Comparison of ENCODE assay signal across 8 cellular contexts in the genomic region with DNA sequence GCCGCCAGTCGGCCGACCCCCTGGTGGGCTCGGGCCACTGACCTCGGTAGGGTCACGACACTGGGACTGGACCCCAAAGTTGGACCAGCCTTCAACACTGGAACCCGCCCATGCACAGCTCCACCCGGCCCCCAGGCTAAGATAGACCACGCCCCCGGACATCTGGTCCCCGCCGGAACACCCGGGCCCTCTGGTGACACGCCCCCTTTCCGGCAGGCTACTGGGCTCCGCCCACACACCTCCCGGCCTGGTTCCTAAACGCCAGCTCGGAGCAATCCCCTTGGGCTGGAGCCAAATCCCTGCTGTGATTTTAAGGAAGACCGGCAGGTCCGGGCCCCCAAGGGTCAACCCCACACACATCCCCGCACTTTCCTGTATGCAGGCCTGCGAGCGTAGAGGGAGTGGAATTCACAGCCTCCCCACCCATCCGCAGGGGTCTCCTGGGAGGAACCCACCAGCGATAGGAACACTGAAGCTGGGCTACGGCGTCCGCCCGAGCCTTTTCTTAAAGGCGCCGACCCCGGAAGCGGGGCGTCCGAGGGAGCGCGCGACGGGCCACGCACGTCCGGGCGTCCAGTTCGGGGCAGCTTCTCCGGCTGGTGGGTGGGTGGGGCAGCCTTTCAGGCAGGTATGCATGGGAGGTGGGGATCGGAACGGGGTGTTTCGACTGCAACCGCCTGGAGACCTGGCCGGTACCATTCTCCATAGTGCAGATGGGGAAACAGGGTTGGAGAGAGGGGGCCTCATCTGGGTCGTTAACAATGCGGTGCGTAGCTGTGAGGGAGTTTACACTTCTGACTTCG. TPM values are rescaled to one million over a fixed set of nuclear protein-coding genes. Genes with fewer than 3 reads are reported as not detected.
DNase-seq lines count a peak whose midpoint lies in the region; ATAC-seq and TF ChIP-seq lines count a peak whose summit lies in the region.

A gene with protein sequence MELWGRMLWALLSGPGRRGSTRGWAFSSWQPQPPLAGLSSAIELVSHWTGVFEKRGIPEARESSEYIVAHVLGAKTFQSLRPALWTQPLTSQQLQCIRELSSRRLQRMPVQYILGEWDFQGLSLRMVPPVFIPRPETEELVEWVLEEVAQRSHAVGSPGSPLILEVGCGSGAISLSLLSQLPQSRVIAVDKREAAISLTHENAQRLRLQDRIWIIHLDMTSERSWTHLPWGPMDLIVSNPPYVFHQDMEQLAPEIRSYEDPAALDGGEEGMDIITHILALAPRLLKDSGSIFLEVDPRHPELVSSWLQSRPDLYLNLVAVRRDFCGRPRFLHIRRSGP (plus strand): TSS at position 576 of the 803 bp plus-strand sequence. CDS start 1,583 bp downstream, outside the sequence.

- 0 out of 2 replicates have a peak, but pooled peaks cover 2% of the 10 kb centered on the region for H4K20me1 ChIP-seq in DND-41 (ENCODE audit: insufficient read depth, low read length)
- no peaks in the 10 kb centered on the region for H4K20me1 ChIP-seq in Karpas-422 (ENCODE audit: insufficient read depth, low read depth, low read length)

- no peak for TF ChIP-seq CTCF in DND-41 (IDR thresholded peaks at IDR 0.05; ENCODE audit: borderline replicate concordance, extremely low read depth, low read length, poor library complexity, severe bottlenecking)
- TF ChIP-seq CTCF in RWPE1 (conservative IDR thresholded peaks at IDR 0.05; ENCODE audit: low read depth): no peak

- H3K27me3 ChIP-seq in DND-41 (ENCODE audit: insufficient read depth, low read length, poor library complexity) (no peaks in the 10 kb centered on the region), Karpas-422 (ENCODE audit: low read length) (no peaks in the 10 kb centered on the region)
- H3K27me3 ChIP-seq in naive thymus-derived CD4-positive, alpha-beta T cell (ENCODE audit: control insufficient read depth in 2 of 2, insufficient read depth in 2 of 2, low read length in 2 of 2): no peaks in the 10 kb centered on the region

- no peaks in the 10 kb centered on the region for H3K27me3 Mint-ChIP-seq in activated T-helper 17 cell treated with anti-CD3 and anti-CD28 coated beads, Interleukin-2, amount 50 U/mL, for 72 hours
- no peaks in the 10 kb centered on the region for H3K27me3 Mint-ChIP-seq in naive thymus-derived CD4-positive, alpha-beta T cell
- H3K27me3 Mint-ChIP-seq in stimulated activated naive B cell treated with anti-CD40 and anti-IgM and Interleukin-4, amounts not matched to agents 10 μg/mL and 1 μg/mL and 100 μg/mL, for 72 hours: no peaks in the 10 kb centered on the region

- peaks cover 35% of the 10 kb centered on the region for H3K4me1 Mint-ChIP-seq in activated T-helper 17 cell treated with anti-CD3 and anti-CD28 coated beads, Interleukin-2, amount 50 U/mL, for 72 hours
- H3K4me1 Mint-ChIP-seq in naive thymus-derived CD4-positive, alpha-beta T cell: peaks cover 37 to 75% (median 71%) of the 10 kb centered on the region in 7 donors
- peaks cover 43 to 63% of the 10 kb centered on the region in 2 donors for H3K4me1 Mint-ChIP-seq in stimulated activated naive B cell treated with anti-CD40 and anti-IgM and Interleukin-4, amounts not matched to agents 10 μg/mL and 1 μg/mL and 100 μg/mL, for 72 hours

- no peaks in the 10 kb centered on the region for H3K9me2 ChIP-seq in Karpas-422 (replicated peaks; ENCODE audit: insufficient read depth, low read length)

- H3K9me3 ChIP-seq in DND-41 (ENCODE audit: insufficient read depth, low read length, severe bottlenecking) (no peaks in the 10 kb centered on the region), Karpas-422 (ENCODE audit: low read length) (no peaks in the 10 kb centered on the region)
- no peaks in the 10 kb centered on the region for H3K9me3 ChIP-seq in naive thymus-derived CD4-positive, alpha-beta T cell (ENCODE audit: control insufficient read depth in 2 of 3, low read length in 3 of 3)

- CTCF ChIA-PET in RWPE1 (lab: Yijun Ruan, JAX): no interaction called here
- CTCF ChIA-PET in naive thymus-derived CD4-positive, alpha-beta T cell (lab: Charles Lee): interaction anchor here (0.6 to 20.2 kb wide), 7 partner anchors 12 to 930 kb away, joined by 3 to 578 read pairs (median 9); a partner anchor contains a TSS

- H3K4me2 ChIP-seq in DND-41 (ENCODE audit: insufficient read depth, low read length) (peak within 1 kb of the TSS; percentile 90), Karpas-422 (ENCODE audit: low read depth, low read length, poor library complexity, severe bottlenecking) (peak within 1 kb of the TSS; percentile 74)

- peak within 1 kb of the TSS; percentile 94 for H3K27ac Mint-ChIP-seq in activated T-helper 17 cell treated with anti-CD3 and anti-CD28 coated beads, Interleukin-2, amount 50 U/mL, for 72 hours
- H3K27ac Mint-ChIP-seq in naive thymus-derived CD4-positive, alpha-beta T cell: peak within 1 kb of the TSS; percentile 90 to 98 (median 93)
- H3K27ac Mint-ChIP-seq in stimulated activated naive B cell treated with anti-CD40 and anti-IgM and Interleukin-4, amounts not matched to agents 10 μg/mL and 1 μg/mL and 100 μg/mL, for 72 hours: peak within 1 kb of the TSS; percentile 96

- peak within 1 kb of the TSS; percentile 96 for H3K27ac ChIP-seq in DND-41 (ENCODE audit: low read length)
- H3K27ac ChIP-seq in Karpas-422 (ENCODE audit: low read length): 0 out of 2 replicates have a peak within 1 kb of the TSS, but pooled peaks have one; percentile 13
- peak within 1 kb of the TSS; percentile 91 for H3K27ac ChIP-seq in RWPE1
- H3K27ac ChIP-seq in naive thymus-derived CD4-positive, alpha-beta T cell (ENCODE audit: low read depth, low read length): peak within 1 kb of the TSS; percentile 84

- H3K36me3 Mint-ChIP-seq in activated T-helper 17 cell treated with anti-CD3 and anti-CD28 coated beads, Interleukin-2, amount 50 U/mL, for 72 hours (ENCODE audit: low read depth): peaks cover 63% of the 10 kb centered on the region
- H3K36me3 Mint-ChIP-seq in naive thymus-derived CD4-positive, alpha-beta T cell: peaks cover 0 to 31% (median 0%) of the 10 kb centered on the region in 5 donors
- peaks cover 21 to 34% of the 10 kb centered on the region in 2 donors for H3K36me3 Mint-ChIP-seq in stimulated activated naive B cell treated with anti-CD40 and anti-IgM and Interleukin-4, amounts not matched to agents 10 μg/mL and 1 μg/mL and 100 μg/mL, for 72 hours

- H3K4me3 Mint-ChIP-seq in activated T-helper 17 cell treated with anti-CD3 and anti-CD28 coated beads, Interleukin-2, amount 50 U/mL, for 72 hours: peak within 1 kb of the TSS; percentile 93
- H3K4me3 Mint-ChIP-seq in naive thymus-derived CD4-positive, alpha-beta T cell: peak within 1 kb of the TSS; percentile 86 to 99 (median 96)
- peak within 1 kb of the TSS; percentile 88 to 97 for H3K4me3 Mint-ChIP-seq in stimulated activated naive B cell treated with anti-CD40 and anti-IgM and Interleukin-4, amounts not matched to agents 10 μg/mL and 1 μg/mL and 100 μg/mL, for 72 hours

- peak within 1 kb of the TSS; percentile 88 for H2AFZ ChIP-seq in DND-41 (ENCODE audit: low read depth, low read length)
- peak within 1 kb of the TSS; percentile 92 for H2AFZ ChIP-seq in Karpas-422 (ENCODE audit: low read length)

- POLR2A ChIA-PET in RWPE1 (lab: Yijun Ruan, JAX; ENCODE audit: low non-redundant PET): interaction anchor here (1.6 kb wide), 1 partner anchor 32 kb away, joined by 4 read pairs; no protein-coding TSS in a partner anchor
- POLR2A ChIA-PET in naive thymus-derived CD4-positive, alpha-beta T cell (lab: Charles Lee): interaction anchor here (0.5 to 21.2 kb wide), 20 partner anchors 12 to 820 kb away, joined by 3 to 730 read pairs (median 4); a partner anchor contains a TSS

- H3K4me1 ChIP-seq in DND-41 (ENCODE audit: insufficient read depth, low read length) (peaks cover 70% of the 10 kb centered on the region), Karpas-422 (ENCODE audit: low read length) (peaks cover 29% of the 10 kb centered on the region)
- peaks cover 49 to 57% of the 10 kb centered on the region in 2 donors for H3K4me1 ChIP-seq in naive thymus-derived CD4-positive, alpha-beta T cell (ENCODE audit: control insufficient read depth in 2 of 2, insufficient read depth in 2 of 2, low read length in 2 of 2)

- H3K4me3 ChIP-seq in DND-41 (ENCODE audit: low read depth in 1 of 2, low read length in 2 of 2): peak within 1 kb of the TSS; percentile 75 to 92
- peak within 1 kb of the TSS; percentile 88 for H3K4me3 ChIP-seq in Karpas-422 (ENCODE audit: low read length)
- H3K4me3 ChIP-seq in naive thymus-derived CD4-positive, alpha-beta T cell (ENCODE audit: low read length): peak within 1 kb of the TSS; percentile 97

- H3K36me3 ChIP-seq in DND-41 (ENCODE audit: insufficient read depth, low read length) (peaks cover 23% of the 10 kb centered on the region), Karpas-422 (ENCODE audit: insufficient read depth, low read length) (no peaks in the 10 kb centered on the region)
- peaks cover 0 to 3% (median 0%) of the 10 kb centered on the region in 3 experiments for H3K36me3 ChIP-seq in naive thymus-derived CD4-positive, alpha-beta T cell (ENCODE audit: control insufficient read depth in 2 of 3, insufficient read depth in 3 of 3, low read length in 3 of 3)

- H3K9me3 Mint-ChIP-seq in activated T-helper 17 cell treated with anti-CD3 and anti-CD28 coated beads, Interleukin-2, amount 50 U/mL, for 72 hours: no peaks in the 10 kb centered on the region
- no peaks in the 10 kb centered on the region for H3K9me3 Mint-ChIP-seq in naive thymus-derived CD4-positive, alpha-beta T cell
- no peaks in the 10 kb centered on the region for H3K9me3 Mint-ChIP-seq in stimulated activated naive B cell treated with anti-CD40 and anti-IgM and Interleukin-4, amounts not matched to agents 10 μg/mL and 1 μg/mL and 100 μg/mL, for 72 hours

- peak; percentile 97 for DNase-seq in DND-41
- peak; percentile 98 for DNase-seq in Karpas-422
- DNase-seq in RWPE1 (ENCODE audit: low spot score): peak; percentile 99
- peak; percentile 93 for DNase-seq in fibroblast of gingiva (ENCODE audit: low read depth)
- peak; percentile 71 to 95 (median 90) for DNase-seq in naive thymus-derived CD4-positive, alpha-beta T cell
- DNase-seq in stimulated activated naive B cell treated with anti-CD40 and anti-IgM and Interleukin-4, amounts not matched to agents 10 μg/mL and 1 μg/mL and 100 μg/mL, for 72 hours: peak; percentile 96

- peak within 1 kb of the TSS; percentile 80 for H3K9ac ChIP-seq in DND-41 (ENCODE audit: low read depth, low read length)
- peak within 1 kb of the TSS; percentile 82 for H3K9ac ChIP-seq in Karpas-422 (ENCODE audit: low read length)

- H3K79me2 ChIP-seq in DND-41 (ENCODE audit: insufficient read depth, low read length) (peaks cover 56% of the 10 kb centered on the region), Karpas-422 (ENCODE audit: low read length) (peaks cover 5% of the 10 kb centered on the region; the same call in 1 of the 2 replicates)

- intact Hi-C loops in naive thymus-derived CD4-positive, alpha-beta T cell (cut with micrococcal nuclease): loop anchor here (1.0 to 10.0 kb wide), 18 partner anchors 18 to 1488 kb away; a partner anchor contains a TSS

- peak; percentile 44 for ATAC-seq in DND-41 (ENCODE audit: insufficient read depth, low read depth)
- ATAC-seq in GM21825 (IDR thresholded peaks at IDR 0.05; ENCODE audit: unreplicated experiment): peak; percentile 62
- ATAC-seq in activated T-helper 17 cell treated with anti-CD3 and anti-CD28 coated beads, Interleukin-2, amount 50 U/mL, for 72 hours (replicated peaks): peak; percentile 31
- ATAC-seq in naive thymus-derived CD4-positive, alpha-beta T cell: peak; percentile 81
- peak; percentile 68 to 69 for ATAC-seq in stimulated activated naive B cell treated with anti-CD40 and anti-IgM and Interleukin-4, amounts not matched to agents 10 μg/mL and 1 μg/mL and 100 μg/mL, for 72 hours (replicated peaks)

RNA-seq across cellular contexts. Expression of the gene that starts here (rescaled TPM):
- 10.9 and 17.0 TPM in 2 replicates for total RNA-seq in Karpas-422 (2014; rRNA removed; shearing (Covaris generic); ENCODE audit: low replicate concordance)
- 10 to 100 TPM; 47.5 to 99.2 TPM for total RNA-seq in activated T-helper 17 cell treated with anti-CD3 and anti-CD28 coated beads, Interleukin-2, amount 50 U/mL, for 72 hours
- total RNA-seq in naive thymus-derived CD4-positive, alpha-beta T cell: 10 to 100 TPM; 32.1 to 71.1 (median 66.1) TPM
- polyA plus RNA-seq in naive thymus-derived CD4-positive, alpha-beta T cell: 10 to 100 TPM; 35.2 to 35.3 TPM

Comparison
In these comparisons a context has a peak if more than half of its experiments do, and no peak if none do; other contexts are left out.
1. Peak in every context shown above with its lines: DNase-seq, ATAC-seq, H3K4me3 ChIP-seq and H3K27ac ChIP-seq.
2. ATAC-seq: peak in every context shown above with its lines; median percentile 81 in naive thymus-derived CD4-positive, alpha-beta T cell; 68 in stimulated activated naive B cell treated with anti-CD40 and anti-IgM and Interleukin-4, amounts not matched to agents 10 μg/mL and 1 μg/mL and 100 μg/mL, for 72 hours; 62 in GM21825; 44 in DND-41; 31 in activated T-helper 17 cell treated with anti-CD3 and anti-CD28 coated beads, Interleukin-2, amount 50 U/mL, for 72 hours.
3. H3K27ac ChIP-seq: peak in every context shown above with its lines; median percentile 96 in DND-41; 91 in RWPE1; 84 in naive thymus-derived CD4-positive, alpha-beta T cell; 13 in Karpas-422.